ENCODE assay signal across 25 cellular contexts in the genomic region with DNA sequence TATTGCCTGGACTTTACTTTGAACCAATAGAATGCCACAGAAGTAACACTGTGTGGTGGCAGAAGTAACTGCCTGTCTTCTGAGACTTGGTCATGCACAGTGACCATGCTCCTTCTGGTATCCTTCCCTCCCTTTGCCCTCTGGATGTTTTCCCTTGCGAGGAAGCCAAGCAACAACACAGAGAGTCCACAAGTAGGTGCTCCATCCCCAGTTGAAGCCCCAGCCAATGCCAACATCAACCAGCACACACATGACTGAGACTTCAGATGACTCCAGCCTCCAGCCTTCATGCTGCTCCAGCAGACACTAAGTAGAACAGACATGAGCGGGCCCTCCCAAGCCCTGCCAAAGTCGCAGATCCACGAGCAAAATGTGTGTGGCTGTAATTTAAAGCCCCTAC.
DNase-seq lines count a peak whose midpoint lies in the region; ATAC-seq and TF ChIP-seq lines count a peak whose summit lies in the region.
"Had no signal": no experiment of that assay in that cellular context is flagged by ENCODE, and none has a peak within 500 bp of the region (broad histone marks: within the 10 kb centered on the region; RNA-seq: fewer than 3 reads in every experiment).

No MANE protein-coding gene starts in this region.

- CTCF ChIA-PET in PC-3 (lab: Charles Lee), result no interaction called here
- CTCF ChIA-PET in activated CD4-positive, alpha-beta T cell treated with anti-CD3 and anti-CD28 coated beads, Interleukin-2, amount 10 ng/mL, durations not matched to agents 7 days and 5 days (lab: Charles Lee), result no interaction called here

- peak; percentile 70 for DNase-seq in endodermal cell
- peak; percentile 57 for DNase-seq in iPS-NIHi7 (ENCODE audit: extremely low spot score)
- peak; percentile 44 to 59 for DNase-seq in thyroid gland
- DNase-seq in PC-3, result no peak
- DNase-seq in NCI-H446 treated with DMSO at 0.1 percent for 48 hours (lab: John Stamatoyannopoulos, UW), result no peak
- DNase-seq in activated CD4-positive, alpha-beta T cell treated with anti-CD3 and anti-CD28 coated beads, Interleukin-2, amount 10 ng/mL, durations not matched to agents 7 days and 5 days, result no peak
- DNase-seq: activated CD4-positive, alpha-beta memory T cell treated with anti-CD3 and anti-CD28 coated beads, Interleukin-2, amount 10 ng/mL, durations not matched to agents 7 days and 5 days; amygdala; effector CD4-positive, alpha-beta T cell; gastrocnemius medialis; lower lobe of right lung; mucosa of descending colon; NCI-H1048; NCI-H1694; Peyer's patch; spleen; substantia nigra; T-cell had no signal

- H2AFZ ChIP-seq in PC-3 (ENCODE audit: low read length), result no peak overlapping the region

- peak; percentile 41; the same call in 1 of the 2 replicates for TF ChIP-seq RAD21 in Ishikawa (IDR thresholded peaks at IDR 0.05; ENCODE audit: low read depth)

- no peaks in the 10 kb centered on the region for H3K9me2 ChIP-seq in PC-3 (replicated peaks; ENCODE audit: low read length)

- H3K4me2 ChIP-seq in PC-3 (ENCODE audit: low read length), result no peak overlapping the region

- H3K4me1 ChIP-seq in endodermal cell (ENCODE audit: control insufficient read depth, insufficient read depth, low read length), result no peaks in the 10 kb centered on the region
- peaks cover 11 to 46% of the 10 kb centered on the region in 2 donors for H3K4me1 ChIP-seq in thyroid gland
- H3K4me1 ChIP-seq in PC-3 (ENCODE audit: insufficient read depth, low read length), result no peaks in the 10 kb centered on the region
- H3K4me1 ChIP-seq: Peyer's patch, spleen had no signal

- H3K4me1 Mint-ChIP-seq in endodermal cell, result no peaks in the 10 kb centered on the region
- no peaks in the 10 kb centered on the region for H3K4me1 Mint-ChIP-seq in activated CD4-positive, alpha-beta T cell treated with anti-CD3 and anti-CD28 coated beads, Interleukin-2, amount 10 ng/mL, durations not matched to agents 7 days and 5 days
- H3K4me1 Mint-ChIP-seq: activated CD4-positive, alpha-beta memory T cell treated with anti-CD3 and anti-CD28 coated beads, Interleukin-2, amount 10 ng/mL, durations not matched to agents 7 days and 5 days; activated naive CD4-positive, alpha-beta T cell treated with anti-CD3 and anti-CD28 coated beads, Interleukin-2, amount 50 U/mL, for 24 hours; T-cell had no signal

- no peaks in the 10 kb centered on the region for H4K20me1 ChIP-seq in PC-3 (ENCODE audit: low read length)

- no peak overlapping the region for H3K27ac ChIP-seq in endodermal cell (ENCODE audit: low read depth, low read length)
- H3K27ac ChIP-seq in thyroid gland, result no peak overlapping the region
- H3K27ac ChIP-seq in PC-3 (ENCODE audit: low read length), result no peak overlapping the region
- H3K27ac ChIP-seq: gastrocnemius medialis, lower lobe of right lung, Peyer's patch, spleen had no signal

- no peak overlapping the region for H3K4me3 Mint-ChIP-seq in endodermal cell
- no peak overlapping the region for H3K4me3 Mint-ChIP-seq in activated CD4-positive, alpha-beta T cell treated with anti-CD3 and anti-CD28 coated beads, Interleukin-2, amount 10 ng/mL, durations not matched to agents 7 days and 5 days
- H3K4me3 Mint-ChIP-seq: activated CD4-positive, alpha-beta memory T cell treated with anti-CD3 and anti-CD28 coated beads, Interleukin-2, amount 10 ng/mL, durations not matched to agents 7 days and 5 days; activated naive CD4-positive, alpha-beta T cell treated with anti-CD3 and anti-CD28 coated beads, Interleukin-2, amount 50 U/mL, for 24 hours; natural killer cell treated with Interleukin-12 subunit alpha and Interleukin-12 subunit beta and Interleukin-15 and Interleukin-18, amount 100 ng/mL, for 72 hours; T-cell had no signal

- H3K36me3 ChIP-seq in endodermal cell (ENCODE audit: control insufficient read depth, insufficient read depth, low read length) (no peaks in the 10 kb centered on the region), thyroid gland (no peaks in the 10 kb centered on the region), PC-3 (ENCODE audit: low read depth, low read length) (no peaks in the 10 kb centered on the region)
- H3K36me3 ChIP-seq: gastrocnemius medialis, lower lobe of right lung, Peyer's patch, spleen had no signal

- H3K27ac Mint-ChIP-seq in endodermal cell, result no peak overlapping the region
- no peak overlapping the region for H3K27ac Mint-ChIP-seq in activated CD4-positive, alpha-beta T cell treated with anti-CD3 and anti-CD28 coated beads, Interleukin-2, amount 10 ng/mL, durations not matched to agents 7 days and 5 days
- H3K27ac Mint-ChIP-seq: activated CD4-positive, alpha-beta memory T cell treated with anti-CD3 and anti-CD28 coated beads, Interleukin-2, amount 10 ng/mL, durations not matched to agents 7 days and 5 days; activated naive CD4-positive, alpha-beta T cell treated with anti-CD3 and anti-CD28 coated beads, Interleukin-2, amount 50 U/mL, for 24 hours; activated T-helper 2 cell treated with anti-CD3 and anti-CD28 coated beads, Interferon-gamma antibody, Interleukin-2, Interleukin-4, amounts not matched to agents 10 μg/mL and 5 μg/mL and 100 μg/mL, durations not matched to agents 14 hours and 24 hours and 36 hours; natural killer cell treated with Interleukin-12 subunit alpha and Interleukin-12 subunit beta and Interleukin-15 and Interleukin-18, amount 100 ng/mL, for 72 hours; T-cell had no signal

- no peak for TF ChIP-seq POLR2A in thyroid gland (IDR thresholded peaks at IDR 0.05)

- H3K27me3 ChIP-seq in endodermal cell (ENCODE audit: control insufficient read depth, insufficient read depth, low read length, poor library complexity, severe bottlenecking) (no peaks in the 10 kb centered on the region), thyroid gland (no peaks in the 10 kb centered on the region), PC-3 (ENCODE audit: low read length) (peaks cover 97% of the 10 kb centered on the region)
- H3K27me3 ChIP-seq: gastrocnemius medialis, Peyer's patch, spleen had no signal

- no peaks in the 10 kb centered on the region for H3K79me2 ChIP-seq in PC-3 (ENCODE audit: low read length)

- TF ChIP-seq CTCF in endodermal cell (conservative IDR thresholded peaks at IDR 0.05) (peak; percentile 55), thyroid gland (IDR thresholded peaks at IDR 0.05) (peak in 2 of 6 experiments; percentile 9 to 17), PC-3 (conservative IDR thresholded peaks at IDR 0.05; ENCODE audit: low read depth, low read length) (no peak)

- 82 to 93% methylated on average over 3 to 4 of the region's 4 CpGs for WGBS in endodermal cell (ENCODE audit: insufficient coverage in 1 of 2, insufficient read length in 1 of 2), 2 experiments
- WGBS in thyroid gland, 2 donors, result 90 to 92% methylated on average over 4 of the region's 4 CpGs

- no peak for ATAC-seq in PC-3
- ATAC-seq: activated CD4-positive, CD25-positive, alpha-beta regulatory T cell treated with anti-CD3 and anti-CD28 coated beads, Interleukin-2, amount 50 U/mL, for 24 hours; gastrocnemius medialis; GM12878; lower lobe of right lung; mucosa of descending colon; natural killer cell treated with Interleukin-12 subunit alpha and Interleukin-12 subunit beta and Interleukin-15 and Interleukin-18, amount 100 ng/mL, for 72 hours; right cardiac atrium; T-cell had no signal

- TF ChIP-seq EP300 in Ishikawa (IDR thresholded peaks at IDR 0.05; ENCODE audit: borderline replicate concordance), result no peak

- H3K36me3 Mint-ChIP-seq in endodermal cell (ENCODE audit: low read depth), result no peaks in the 10 kb centered on the region
- H3K36me3 Mint-ChIP-seq in activated CD4-positive, alpha-beta T cell treated with anti-CD3 and anti-CD28 coated beads, Interleukin-2, amount 10 ng/mL, durations not matched to agents 7 days and 5 days (ENCODE audit: low read depth), result no peaks in the 10 kb centered on the region
- H3K36me3 Mint-ChIP-seq: activated naive CD4-positive, alpha-beta T cell treated with anti-CD3 and anti-CD28 coated beads, Interleukin-2, amount 50 U/mL, for 24 hours; natural killer cell treated with Interleukin-12 subunit alpha and Interleukin-12 subunit beta and Interleukin-15 and Interleukin-18, amount 100 ng/mL, for 72 hours; T-cell had no signal

- POLR2A ChIA-PET in PC-3 (lab: Charles Lee; ENCODE audit: unreplicated experiment), result no interaction called here
- POLR2A ChIA-PET in activated CD4-positive, alpha-beta T cell treated with anti-CD3 and anti-CD28 coated beads, Interleukin-2, amount 10 ng/mL, durations not matched to agents 7 days and 5 days (lab: Charles Lee), result no interaction called here

- no peaks in the 10 kb centered on the region for H3F3A ChIP-seq in PC-3 (ENCODE audit: low read length, unreplicated experiment)

- intact Hi-C loops in thyroid gland (cut with DNase I), result no loop called here
- intact Hi-C loops in PC-3 (cut with micrococcal nuclease), result no loop called here

- peaks cover 3% of the 10 kb centered on the region for H3K27me3 Mint-ChIP-seq in endodermal cell (ENCODE audit: insufficient read depth)
- H3K27me3 Mint-ChIP-seq in activated CD4-positive, alpha-beta T cell treated with anti-CD3 and anti-CD28 coated beads, Interleukin-2, amount 10 ng/mL, durations not matched to agents 7 days and 5 days, result peaks cover 4% of the 10 kb centered on the region
- H3K27me3 Mint-ChIP-seq: activated CD4-positive, alpha-beta memory T cell treated with anti-CD3 and anti-CD28 coated beads, Interleukin-2, amount 10 ng/mL, durations not matched to agents 7 days and 5 days; activated naive CD4-positive, alpha-beta T cell treated with anti-CD3 and anti-CD28 coated beads, Interleukin-2, amount 50 U/mL, for 24 hours; natural killer cell treated with Interleukin-12 subunit alpha and Interleukin-12 subunit beta and Interleukin-15 and Interleukin-18, amount 100 ng/mL, for 72 hours; T-cell had no signal

- BruUV-seq in PC-3 (replicated peaks; lab: Mats Ljungman, UMichigan), result no TSS peak

- H3K9me3 ChIP-seq in endodermal cell (ENCODE audit: control insufficient read depth, low read length) (no peaks in the 10 kb centered on the region), thyroid gland (no peaks in the 10 kb centered on the region), PC-3 (ENCODE audit: low read length) (no peaks in the 10 kb centered on the region)
- H3K9me3 ChIP-seq: gastrocnemius medialis, lower lobe of right lung, mucosa of descending colon, Peyer's patch, spleen had no signal

- H3K4me3 ChIP-seq in endodermal cell (ENCODE audit: low read length), result no peak overlapping the region
- no peak overlapping the region for H3K4me3 ChIP-seq in thyroid gland (replicated peaks in 1 of 3)
- H3K4me3 ChIP-seq in PC-3 (ENCODE audit: low read length), result no peak overlapping the region
- H3K4me3 ChIP-seq: gastrocnemius medialis, GM12878, lower lobe of right lung, mucosa of descending colon, Peyer's patch, spleen had no signal

- H3K9ac ChIP-seq in endodermal cell (ENCODE audit: extremely low read depth, low read length, poor library complexity, severe bottlenecking), result no peak overlapping the region
- no peak overlapping the region for H3K9ac ChIP-seq in PC-3 (ENCODE audit: low read length)

- no peaks in the 10 kb centered on the region for H3K9me3 Mint-ChIP-seq in endodermal cell
- H3K9me3 Mint-ChIP-seq in activated CD4-positive, alpha-beta T cell treated with anti-CD3 and anti-CD28 coated beads, Interleukin-2, amount 10 ng/mL, durations not matched to agents 7 days and 5 days, result no peaks in the 10 kb centered on the region
- H3K9me3 Mint-ChIP-seq: activated CD4-positive, alpha-beta memory T cell treated with anti-CD3 and anti-CD28 coated beads, Interleukin-2, amount 10 ng/mL, durations not matched to agents 7 days and 5 days; activated naive CD4-positive, alpha-beta T cell treated with anti-CD3 and anti-CD28 coated beads, Interleukin-2, amount 50 U/mL, for 24 hours; activated T-helper 2 cell treated with anti-CD3 and anti-CD28 coated beads, Interferon-gamma antibody, Interleukin-2, Interleukin-4, amounts not matched to agents 10 μg/mL and 5 μg/mL and 100 μg/mL, durations not matched to agents 14 hours and 24 hours and 36 hours; natural killer cell treated with Interleukin-12 subunit alpha and Interleukin-12 subunit beta and Interleukin-15 and Interleukin-18, amount 100 ng/mL, for 72 hours; T-cell had no signal

Comparison
In these comparisons a context has a peak if more than half of its experiments do, and no peak if none do; other contexts are left out.
1. DNase-seq: peak in endodermal cell (single experiment), iPS-NIHi7 (single experiment) and thyroid gland (2 of 2); none in PC-3 (single experiment), NCI-H446 treated with DMSO at 0.1 percent for 48 hours (single experiment) and activated CD4-positive, alpha-beta T cell treated with anti-CD3 and anti-CD28 coated beads, Interleukin-2, amount 10 ng/mL, durations not matched to agents 7 days and 5 days (single experiment).